Comparison of ENCODE assay signal across 17 cellular contexts in genomic region chr7:106795877-106796231, GRCh38.
DNase-seq lines count a peak whose midpoint lies in the region; ATAC-seq, FAIRE-seq and TF ChIP-seq lines count a peak whose summit lies in the region.
"Had no signal": no experiment of that assay in that cellular context is flagged by ENCODE, and none has a peak within 500 bp of the region (broad histone marks: within the 10 kb centered on the region; RNA-seq: fewer than 3 reads in every experiment).

No MANE protein-coding gene starts in this region.

- H3K4me2 ChIP-seq in GM12878 (ENCODE audit: control insufficient read depth, insufficient read depth), result no peak overlapping the region

- H3K9me3 ChIP-seq in GM12878 (replicated peaks; ENCODE audit: control insufficient read depth, insufficient read depth, low read length), result no peaks in the 10 kb centered on the region
- H3K9me3 ChIP-seq in mucosa of descending colon, result no peaks in the 10 kb centered on the region
- H3K9me3 ChIP-seq in pancreas, result no peaks in the 10 kb centered on the region

- BruUV-seq in GM12878 (replicated peaks; lab: Mats Ljungman, UMichigan), result no TSS peak

- CTCF ChIA-PET in GM12878 (lab: Yijun Ruan, JAX), result interaction anchor here (0.7 to 7.1 kb wide), 4 partner anchors 91 to 381 kb away, joined by 3 to 203 read pairs (median 4); no protein-coding TSS in a partner anchor

- H3K27ac ChIP-seq in GM12878 (ENCODE audit: control insufficient read depth, insufficient read depth), result no peak overlapping the region
- no peak overlapping the region for H3K27ac ChIP-seq in pancreas
- H3K27ac ChIP-seq: C4-2B, GM23248 had no signal

- 33% methylated on average over 1 of the region's 1 CpG for WGBS in GM12878 (ENCODE audit: insufficient coverage, insufficient replicate concordance, low lambda C conversion rate, missing lambda C conversion rate)
- 43 to 48% methylated on average over 1 of the region's 1 CpG for WGBS in pancreas, 2 donors

- RAD21 ChIA-PET in GM12878 (lab: Charles Lee; ENCODE audit: unreplicated experiment), result interaction anchor here (0.9 to 1.1 kb wide), 2 partner anchors 69 to 152 kb away, joined by 3 read pairs; partner anchors contain the start of gene PIK3CG

- H3K4me1 ChIP-seq in GM12878 (ENCODE audit: control insufficient read depth, insufficient read depth, low read length), result peaks cover 11% of the 10 kb centered on the region
- H3K4me1 ChIP-seq in mucosa of descending colon (ENCODE audit: low read depth), result no peaks in the 10 kb centered on the region
- H3K4me1 ChIP-seq in pancreas, result no peaks in the 10 kb centered on the region

- no peak overlapping the region for H3K4me3 ChIP-seq in GM12878
- H3K4me3 ChIP-seq in mucosa of descending colon, result no peak overlapping the region
- no peak overlapping the region for H3K4me3 ChIP-seq in pancreas
- H3K4me3 ChIP-seq: GM23248 had no signal

- H3K79me2 ChIP-seq in GM12878 (ENCODE audit: control insufficient read depth, insufficient read depth, low read length), result no peaks in the 10 kb centered on the region

- no peaks in the 10 kb centered on the region for H4K20me1 ChIP-seq in GM12878 (ENCODE audit: control insufficient read depth, insufficient read depth)

- ATAC-seq in GM18502 (IDR thresholded peaks at IDR 0.05; ENCODE audit: poor library complexity, unreplicated experiment) (peak; percentile 64), GM19035 (IDR thresholded peaks at IDR 0.05; ENCODE audit: unreplicated experiment) (peak; percentile 53), HG02759 (IDR thresholded peaks at IDR 0.05; ENCODE audit: unreplicated experiment) (peak; percentile 86), GM12878 (peak; percentile 87), mucosa of descending colon (no peak), pancreas (no peak)
- ATAC-seq: T-helper 17 cell had no signal

- H3K27me3 ChIP-seq in GM12878 (replicated peaks in 1 of 2; ENCODE audit: control insufficient read depth in 2 of 2, insufficient read depth in 2 of 2, low read length in 1 of 2) (no peaks in the 10 kb centered on the region; a peak in 1 of 4 replicates), pancreas (no peaks in the 10 kb centered on the region)

- TF ChIP-seq POLR2A in GM12878 (IDR thresholded peaks at IDR 0.05; ENCODE audit: low read depth, low read length), result no peak

- intact Hi-C loops in GM12878 (cut with micrococcal nuclease; ENCODE audit: unreplicated experiment), result loop anchor here (5.0 kb wide), 1 partner anchor 71 kb away; the partner anchor contains the start of gene PIK3CG
- intact Hi-C loops in mucosa of descending colon (cut with DNase I, micrococcal nuclease), result loop anchor here in 1 of 2 donors (10.0 kb wide), 1 partner anchor 359 kb away; no protein-coding TSS in a partner anchor
- intact Hi-C loops in pancreas (cut with DNase I), result loop anchor here in 1 of 3 donors (10.0 kb wide), 1 partner anchor 359 kb away; no protein-coding TSS in a partner anchor

- POLR2A ChIA-PET in GM12878 (lab: Charles Lee), result no interaction called here

- FAIRE-seq in GM12878 (lab: Jason Lieb, UNC), result peak; percentile 23
- no peak for FAIRE-seq in pancreas (lab: Jason Lieb, UNC)

- TF ChIP-seq EP300 in GM12878 (IDR thresholded peaks at IDR 0.05; ENCODE audit: borderline replicate concordance in 1 of 2, control insufficient read depth in 1 of 2, low read depth in 2 of 2, low read length in 2 of 2), result no peak

- H3K36me3 ChIP-seq in GM12878 (ENCODE audit: control insufficient read depth in 2 of 2, insufficient read depth in 2 of 2, low read length in 1 of 2) (no peaks in the 10 kb centered on the region), mucosa of descending colon (ENCODE audit: low read depth) (no peaks in the 10 kb centered on the region), pancreas (no peaks in the 10 kb centered on the region)

- SMC1A ChIA-PET in GM12878 (lab: Charles Lee; ENCODE audit: uncharacterized antibody, unreplicated experiment), result interaction anchor here (0.6 to 6.8 kb wide), 3 partner anchors 8 to 1241 kb away, joined by 3 to 142 read pairs (median 6); no protein-coding TSS in a partner anchor

- TF ChIP-seq RAD21 in GM12878 (IDR thresholded peaks at IDR 0.05; ENCODE audit: insufficient read depth, low read depth, low read length), result no peak

- H3K9ac ChIP-seq in GM12878 (ENCODE audit: control insufficient read depth, insufficient read depth, low read length), result no peak overlapping the region
- H3K9ac ChIP-seq: GM23248 had no signal

- H2AFZ ChIP-seq in GM12878 (ENCODE audit: control insufficient read depth, low read depth, low read length), result no peak overlapping the region; the same call in 1 of the 2 replicates
- H2AFZ ChIP-seq: GM23248 had no signal

- in situ Hi-C loops in GM12878 (cut with MboI), result loop anchor here (10.0 kb wide), 2 partner anchors 929 to 1079 kb away; no protein-coding TSS in a partner anchor

- TF ChIP-seq CTCF in GM12878 (IDR thresholded peaks at IDR 0.05 in 2 of 3, conservative IDR thresholded peaks at IDR 0.05 in 1 of 3; ENCODE audit: control insufficient read depth in 2 of 3, extremely low read depth in 1 of 3, insufficient read depth in 1 of 3, low read depth in 3 of 3, low read length in 3 of 3), result no peak
- no peak for TF ChIP-seq CTCF in mucosa of descending colon (IDR thresholded peaks at IDR 0.05)
- no peak for TF ChIP-seq CTCF in pancreas (IDR thresholded peaks at IDR 0.05)

- DNase-seq in GM12878 (ENCODE audit: low read depth, low spot score), result peak; percentile 24
- DNase-seq in stimulated activated CD4-positive, alpha-beta T cell treated with anti-CD3 and anti-CD28 coated beads, Interleukin-12 subunit alpha, Interleukin-12 subunit beta, amount 100 ng/mL, for 4 hours, result no peak
- no peak for DNase-seq in DMS53 treated with DMSO at 0.1 percent for 48 hours (lab: John Stamatoyannopoulos, UW; ENCODE audit: unreplicated experiment)
- DNase-seq in mucosa of descending colon, result no peak
- no peak for DNase-seq in pancreas
- DNase-seq: COR-L47; GM23248; HCEC 1CT; NCI-H345; NCI-H526; NK-92 treated with Interleukin-12 subunit alpha and Interleukin-12 subunit beta, amount 100 ng/mL, for 24 hours; SIG-M5; T-helper 17 cell had no signal

TF ChIP-seq in GM12878, 131 proteins besides CTCF, POLR2A, EP300 and RAD21:
- TF ChIP-seq ZNF24 (IDR thresholded peaks at IDR 0.05) (no peak), NFIC (IDR thresholded peaks at IDR 0.05; ENCODE audit: low read depth, low read length) (0 out of 2 replicates have a peak, but pooled peaks have one; percentile 43), BRCA1 (IDR thresholded peaks at IDR 0.05; ENCODE audit: low read depth, low read length) (no peak), RUNX3 (IDR thresholded peaks at IDR 0.05; ENCODE audit: low read length) (peak; percentile 83), CREB1 (IDR thresholded peaks at IDR 0.05; ENCODE audit: low read depth) (no peak), ETV6 (conservative IDR thresholded peaks at IDR 0.05 in 1 of 2, IDR thresholded peaks at IDR 0.05 in 1 of 2; ENCODE audit: borderline replicate concordance in 1 of 2, low read depth in 1 of 2) (0 out of 4 replicates have a peak, but pooled peaks of 1 of the 2 experiments have one; percentile 21), RELA (IDR thresholded peaks at IDR 0.05; ENCODE audit: borderline replicate concordance, partially characterized antibody) (peak; percentile 55), IKZF1 (conservative IDR thresholded peaks at IDR 0.05) (peak; percentile 55; the same call in 1 of the 2 replicates), DPF2 (IDR thresholded peaks at IDR 0.05) (0 out of 2 replicates have a peak, but pooled peaks have one; percentile 46), IKZF2 (IDR thresholded peaks at IDR 0.05) (peak; percentile 38 to 57; a peak in 3 of 4 replicates), NR2F1 (conservative IDR thresholded peaks at IDR 0.05) (peak; percentile 38; the same call in 1 of the 2 replicates), RELB (IDR thresholded peaks at IDR 0.05; ENCODE audit: low read depth) (peak; percentile 69; the same call in 1 of the 2 replicates)

Comparison
In these comparisons a context has a peak if more than half of its experiments do, and no peak if none do; other contexts are left out.
1. ATAC-seq: peak in GM18502 (single experiment), GM19035 (single experiment), HG02759 (single experiment) and GM12878 (single experiment); none in mucosa of descending colon (single experiment) and pancreas (0 of 4).